14 cellular contexts compared by ENCODE assay signal in the genomic region with DNA sequence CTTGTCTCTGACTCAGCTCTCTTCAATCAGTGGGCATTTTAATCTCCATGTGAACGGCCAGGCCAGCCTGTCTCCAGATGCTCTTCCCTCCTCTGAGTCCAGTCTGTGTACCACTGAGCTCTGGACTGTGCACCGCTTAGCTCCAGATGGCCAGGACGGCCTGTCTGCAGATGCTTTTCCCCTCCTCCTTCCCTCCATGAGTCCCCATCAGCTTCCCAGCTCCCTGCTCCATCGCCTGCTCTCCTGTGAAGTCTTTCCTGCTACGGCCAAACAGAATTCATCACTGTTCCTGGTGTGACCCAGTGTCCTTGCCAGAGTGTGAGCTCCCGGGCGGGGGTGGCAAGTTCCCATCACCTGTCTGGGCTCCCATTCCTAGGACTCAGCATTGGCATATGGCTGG. TPM values are rescaled to one million over a fixed set of nuclear protein-coding genes. Genes with fewer than 3 reads are reported as not detected.
"Had no signal": no experiment of that assay in that cellular context is flagged by ENCODE, and none has a peak within 500 bp of the region (broad histone marks: within the 10 kb centered on the region; RNA-seq: fewer than 3 reads in every experiment).

No MANE protein-coding gene starts in this region.

- H3K4me3 Mint-ChIP-seq: activated naive CD8-positive, alpha-beta T cell; activated T-helper 1 cell treated with anti-CD3 and anti-CD28 coated beads, Interleukin-12 subunit alpha, Interleukin-12 subunit beta, Interleukin-2, Interleukin-4 antibody, amounts not matched to agents 30 ng/mL and 10 ng/mL and 1 ng/mL, durations not matched to agents 14 hours and 24 hours and 36 hours; naive thymus-derived CD4-positive, alpha-beta T cell had no signal

- H3K9me3 Mint-ChIP-seq: activated T-helper 1 cell treated with anti-CD3 and anti-CD28 coated beads, Interleukin-12 subunit alpha, Interleukin-12 subunit beta, Interleukin-2, Interleukin-4 antibody, amounts not matched to agents 30 ng/mL and 10 ng/mL and 1 ng/mL, durations not matched to agents 14 hours and 24 hours and 36 hours had no signal

- H3K9me3 ChIP-seq: neutrophil, pancreas, sigmoid colon, thyroid gland had no signal

- H3K36me3 ChIP-seq: heart left ventricle, neutrophil, pancreas, sigmoid colon, thyroid gland had no signal

- H3K4me3 ChIP-seq: coronary artery, heart left ventricle, pancreas, sigmoid colon, thyroid gland had no signal

- DNase-seq: activated CD4-positive, alpha-beta T cell treated with anti-CD3 and anti-CD28 coated beads, Interleukin-2, amount 50 U/mL, for 48 hours; activated T-cell treated with anti-CD3 and anti-CD28 coated beads for 4 hours; heart left ventricle; mesenchymal stem cell; naive thymus-derived CD4-positive, alpha-beta T cell; pancreas; sigmoid colon; stimulated activated naive CD4-positive, alpha-beta T cell; thyroid gland had no signal

- H3K27ac ChIP-seq: coronary artery, heart left ventricle, neutrophil, pancreas, sigmoid colon, thyroid gland had no signal

- ATAC-seq: heart left ventricle; naive thymus-derived CD4-positive, alpha-beta T cell; pancreas had no signal

- H3K27me3 Mint-ChIP-seq: activated naive CD8-positive, alpha-beta T cell had no signal

- H3K27ac Mint-ChIP-seq: activated naive CD8-positive, alpha-beta T cell; activated T-helper 1 cell treated with anti-CD3 and anti-CD28 coated beads, Interleukin-12 subunit alpha, Interleukin-12 subunit beta, Interleukin-2, Interleukin-4 antibody, amounts not matched to agents 30 ng/mL and 10 ng/mL and 1 ng/mL, durations not matched to agents 14 hours and 24 hours and 36 hours had no signal

- H3K36me3 Mint-ChIP-seq: activated naive CD8-positive, alpha-beta T cell had no signal

- H3K27me3 ChIP-seq: heart left ventricle, neutrophil, pancreas, sigmoid colon, thyroid gland had no signal

- H3K4me1 ChIP-seq: thyroid gland had no signal

RNA-seq across cellular contexts. Expression of a gene that starts 42.1 kb away (rescaled TPM):
- total RNA-seq: activated T-helper 1 cell treated with anti-CD3 and anti-CD28 coated beads, Interleukin-12 subunit alpha, Interleukin-12 subunit beta, Interleukin-2, Interleukin-4 antibody, amounts not matched to agents 30 ng/mL and 10 ng/mL and 1 ng/mL, durations not matched to agents 14 hours and 24 hours and 36 hours; naive thymus-derived CD4-positive, alpha-beta T cell; T-helper 2 cell treated with Interferon-gamma antibody and Interleukin-4, amounts not matched to agents 100 ng/mL and 5 ng/mL, for 36 hours had no signal
- polyA plus RNA-seq: naive thymus-derived CD4-positive, alpha-beta T cell had no signal
